In the genomic region with DNA sequence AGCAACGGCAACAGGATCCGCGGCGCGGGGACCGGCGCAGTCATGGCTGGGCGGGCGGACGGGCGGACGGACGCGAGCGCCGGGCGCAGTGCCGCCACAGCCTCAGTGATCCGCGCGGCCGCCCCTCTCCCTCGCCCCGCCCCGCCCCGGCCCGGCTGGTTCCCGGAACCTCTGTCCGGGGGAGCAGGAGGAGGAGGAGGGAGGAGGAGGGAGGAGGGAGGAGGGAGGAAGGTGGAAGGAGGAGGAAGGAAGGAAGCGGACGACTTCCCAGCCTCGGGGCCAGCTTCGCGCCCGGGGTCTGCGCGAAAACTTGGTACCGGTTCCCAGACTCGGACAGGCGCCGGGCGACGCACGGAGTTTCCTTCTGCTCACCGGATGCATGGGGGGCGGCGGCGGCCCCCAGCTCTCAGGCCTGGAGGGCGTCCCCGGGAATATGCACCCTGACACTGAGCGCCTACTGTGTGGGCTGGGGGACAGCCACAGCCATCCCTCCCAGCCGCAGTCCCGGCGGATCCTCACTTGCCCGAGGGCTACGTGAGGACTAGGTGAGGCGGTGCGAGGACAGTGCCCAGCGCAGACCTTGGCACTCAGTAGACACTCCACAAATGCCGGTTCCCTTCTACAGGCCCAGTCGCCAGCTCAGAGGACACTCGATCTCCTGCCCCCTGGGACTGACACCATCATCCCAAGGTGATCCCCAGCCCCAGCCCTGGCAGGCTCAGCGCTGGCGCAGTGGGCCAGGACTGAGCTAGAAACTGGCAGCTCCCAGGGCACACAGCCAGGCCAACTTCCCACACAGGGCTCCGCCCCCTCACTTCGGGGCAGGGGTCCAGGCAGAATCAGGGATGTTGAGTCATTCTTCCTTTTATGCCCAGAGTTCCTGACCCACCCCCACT, we compare ENCODE assay signal across 8 cellular contexts. TPM values are rescaled to one million over a fixed set of nuclear protein-coding genes. Genes with fewer than 3 reads are reported as not detected.
DNase-seq lines count a peak whose midpoint lies in the region; ATAC-seq, FAIRE-seq and TF ChIP-seq lines count a peak whose summit lies in the region.

A gene with protein sequence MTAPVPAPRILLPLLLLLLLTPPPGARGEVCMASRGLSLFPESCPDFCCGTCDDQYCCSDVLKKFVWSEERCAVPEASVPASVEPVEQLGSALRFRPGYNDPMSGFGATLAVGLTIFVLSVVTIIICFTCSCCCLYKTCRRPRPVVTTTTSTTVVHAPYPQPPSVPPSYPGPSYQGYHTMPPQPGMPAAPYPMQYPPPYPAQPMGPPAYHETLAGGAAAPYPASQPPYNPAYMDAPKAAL (minus strand): TSS at position 124 of the 896 bp plus-strand sequence. CDS start 80 bp downstream, at position 44.

- H4K20me1 ChIP-seq in SK-N-SH (ENCODE audit: insufficient read depth), result no peaks in the 10 kb centered on the region

- no peaks in the 10 kb centered on the region for H3K27me3 Mint-ChIP-seq in activated naive CD8-positive, alpha-beta T cell treated with anti-CD3 and anti-CD28 coated beads, Interleukin-2, amount 50 U/mL, for 24 hours

- WGBS in SK-N-SH (ENCODE audit: low lambda C conversion rate), result 9% methylated on average over 22 of the region's 66 CpGs
- 0 to 1% (median 1%) methylated on average over 54 to 65 of the region's 66 CpGs for WGBS in ovary, 3 donors

- H3F3A ChIP-seq in SK-N-SH (replicated peaks; ENCODE audit: insufficient read depth), result peaks cover 13% of the 10 kb centered on the region

- TF ChIP-seq POLR2A in H54 (IDR thresholded peaks at IDR 0.05; ENCODE audit: low read depth, low read length), result peak; percentile 81
- TF ChIP-seq POLR2A in ovary (IDR thresholded peaks at IDR 0.05), result peak; percentile 54

- H3K27me3 ChIP-seq in SK-N-SH (ENCODE audit: insufficient read depth) (no peaks in the 10 kb centered on the region), ovary (no peaks in the 10 kb centered on the region), upper lobe of right lung (no peaks in the 10 kb centered on the region)

- TF ChIP-seq CTCF in SK-N-SH (IDR thresholded peaks at IDR 0.05), result no peak
- TF ChIP-seq CTCF in ovary (IDR thresholded peaks at IDR 0.05), result no peak
- no peak for TF ChIP-seq CTCF in upper lobe of right lung (IDR thresholded peaks at IDR 0.05)

- DNase-seq in AG20443 (ENCODE audit: low spot score) (peak; percentile 90), H54 (ENCODE audit: insufficient read length, low spot score) (no peak), SK-N-SH (peak; percentile 83), Right ventricle myocardium inferior (ENCODE audit: missing footprints) (peak; percentile 92), ovary (peak; percentile 80 to 87 (median 85)), upper lobe of right lung (peak; percentile 89)
- peak; percentile 69 for DNase-seq in activated naive CD8-positive, alpha-beta T cell treated with anti-CD3 and anti-CD28 coated beads, Interleukin-2, amount 50 U/mL, for 24 hours

- H3K4me1 ChIP-seq in SK-N-SH (ENCODE audit: control insufficient read depth in 1 of 2, insufficient read depth in 2 of 2, low read depth in 1 of 2, low read length in 1 of 2) (peaks cover 14 to 43% of the 10 kb centered on the region in 2 experiments; a peak in 2 of 4 replicates), ovary (ENCODE audit: insufficient read depth) (peaks cover 13% of the 10 kb centered on the region), upper lobe of right lung (peaks cover 21% of the 10 kb centered on the region)

- no peak for TF ChIP-seq EP300 in SK-N-SH (IDR thresholded peaks at IDR 0.05; ENCODE audit: borderline replicate concordance in 1 of 2, low read depth in 1 of 2, low read length in 1 of 2)
- TF ChIP-seq EP300 in ovary (IDR thresholded peaks at IDR 0.05), result peak; percentile 40

- CTCF ChIA-PET in SK-N-SH (lab: Yijun Ruan, JAX), result interaction anchor here (1.6 to 3.3 kb wide), 4 partner anchors 32 to 69 kb away, joined by 6 to 14 read pairs (median 9); no protein-coding TSS in a partner anchor

- H3K36me3 Mint-ChIP-seq in activated naive CD8-positive, alpha-beta T cell treated with anti-CD3 and anti-CD28 coated beads, Interleukin-2, amount 50 U/mL, for 24 hours (ENCODE audit: low read depth), result peaks cover 5% of the 10 kb centered on the region

- no peak for TF ChIP-seq RAD21 in SK-N-SH (IDR thresholded peaks at IDR 0.05; ENCODE audit: low read length)

- H3K79me2 ChIP-seq in SK-N-SH (ENCODE audit: insufficient read depth), result 0 out of 2 replicates have a peak, but pooled peaks cover 3% of the 10 kb centered on the region

- ATAC-seq in activated naive CD8-positive, alpha-beta T cell treated with anti-CD3 and anti-CD28 coated beads, Interleukin-2, amount 50 U/mL, for 24 hours, result peak; percentile 49
- ATAC-seq in Right ventricle myocardium inferior, result peak; percentile 91
- ATAC-seq in upper lobe of right lung, result peak; percentile 89
- no peak for ATAC-seq in GM18858 (IDR thresholded peaks at IDR 0.05; ENCODE audit: unreplicated experiment)

- peak within 1 kb of the TSS; percentile 87 for H3K9ac ChIP-seq in SK-N-SH

- intact Hi-C loops in Right ventricle myocardium inferior (cut with DNase I) (loop anchor here (1.0 to 5.0 kb wide), 3 partner anchors 31 to 43 kb away; no protein-coding TSS in a partner anchor), ovary (cut with DNase I) (no loop called here), upper lobe of right lung (cut with DNase I) (no loop called here)

- no peak for FAIRE-seq in H54 (lab: Jason Lieb, UNC)

- H3K4me3 Mint-ChIP-seq in activated naive CD8-positive, alpha-beta T cell treated with anti-CD3 and anti-CD28 coated beads, Interleukin-2, amount 50 U/mL, for 24 hours, result peak within 1 kb of the TSS; percentile 77

- peak within 1 kb of the TSS; percentile 54 for H3K27ac Mint-ChIP-seq in activated naive CD8-positive, alpha-beta T cell treated with anti-CD3 and anti-CD28 coated beads, Interleukin-2, amount 50 U/mL, for 24 hours

- peaks cover 44% of the 10 kb centered on the region for H3K4me1 Mint-ChIP-seq in activated naive CD8-positive, alpha-beta T cell treated with anti-CD3 and anti-CD28 coated beads, Interleukin-2, amount 50 U/mL, for 24 hours

- no peaks in the 10 kb centered on the region for H3K9me3 Mint-ChIP-seq in activated naive CD8-positive, alpha-beta T cell treated with anti-CD3 and anti-CD28 coated beads, Interleukin-2, amount 50 U/mL, for 24 hours

- H3K9me3 ChIP-seq in SK-N-SH, result no peaks in the 10 kb centered on the region
- H3K9me3 ChIP-seq in ovary, result no peaks in the 10 kb centered on the region
- H3K9me3 ChIP-seq in upper lobe of right lung, result no peaks in the 10 kb centered on the region

- peak within 1 kb of the TSS; percentile 100 for H3K4me2 ChIP-seq in SK-N-SH

- H3K9me2 ChIP-seq in SK-N-SH, result no peaks in the 10 kb centered on the region

- peak within 1 kb of the TSS; percentile 48 to 81; a peak in 3 of 4 replicates for H3K27ac ChIP-seq in SK-N-SH (ENCODE audit: low read depth in 2 of 2, low read length in 1 of 2)
- peak within 1 kb of the TSS; percentile 84 to 90 for H3K27ac ChIP-seq in ovary
- peak within 1 kb of the TSS; percentile 91 for H3K27ac ChIP-seq in upper lobe of right lung

- H2AFZ ChIP-seq in SK-N-SH (ENCODE audit: low read depth), result peak within 1 kb of the TSS; percentile 92

- peak within 1 kb of the TSS; percentile 59 to 78 for H3K4me3 ChIP-seq in SK-N-SH (ENCODE audit: low read depth in 2 of 2, low read length in 1 of 2)
- H3K4me3 ChIP-seq in ovary, result peak within 1 kb of the TSS; percentile 66
- H3K4me3 ChIP-seq in upper lobe of right lung, result peak within 1 kb of the TSS; percentile 67

- POLR2A ChIA-PET in SK-N-SH (lab: Yijun Ruan, JAX), result interaction anchor here (1.0 to 2.4 kb wide), 4 partner anchors 15 to 39 kb away, joined by 3 to 9 read pairs (median 5); no protein-coding TSS in a partner anchor

- H3K36me3 ChIP-seq in SK-N-SH (replicated peaks in 1 of 2; ENCODE audit: control insufficient read depth in 1 of 2, insufficient read depth in 2 of 2, low read length in 1 of 2) (no peaks in the 10 kb centered on the region), ovary (no peaks in the 10 kb centered on the region), upper lobe of right lung (no peaks in the 10 kb centered on the region)

TF ChIP-seq in SK-N-SH, 30 proteins besides CTCF, POLR2A, EP300 and RAD21 (continues in another document):
- TF ChIP-seq MXI1 (IDR thresholded peaks at IDR 0.05; ENCODE audit: low read depth, low read length) (no peak), POLR2AphosphoS5 (IDR thresholded peaks at IDR 0.05; ENCODE audit: low read depth, low read length) (no peak), FOSL2 (IDR thresholded peaks at IDR 0.05; ENCODE audit: borderline replicate concordance, low read depth) (peak; percentile 6; the same call in 1 of the 2 replicates), SMC3 (IDR thresholded peaks at IDR 0.05; ENCODE audit: low read depth, low read length) (no peak), RFX5 (IDR thresholded peaks at IDR 0.05; ENCODE audit: low read length) (no peak), RCOR1 (IDR thresholded peaks at IDR 0.05; ENCODE audit: low read length) (no peak), GATA2 (CRISPR knock-in tag; IDR thresholded peaks at IDR 0.05) (no peak), FOXM1 (IDR thresholded peaks at IDR 0.05; ENCODE audit: low read depth) (no peak), FOXJ3 (CRISPR knock-in tag; IDR thresholded peaks at IDR 0.05) (no peak)
- TF ChIP-seq, protein P1, sequence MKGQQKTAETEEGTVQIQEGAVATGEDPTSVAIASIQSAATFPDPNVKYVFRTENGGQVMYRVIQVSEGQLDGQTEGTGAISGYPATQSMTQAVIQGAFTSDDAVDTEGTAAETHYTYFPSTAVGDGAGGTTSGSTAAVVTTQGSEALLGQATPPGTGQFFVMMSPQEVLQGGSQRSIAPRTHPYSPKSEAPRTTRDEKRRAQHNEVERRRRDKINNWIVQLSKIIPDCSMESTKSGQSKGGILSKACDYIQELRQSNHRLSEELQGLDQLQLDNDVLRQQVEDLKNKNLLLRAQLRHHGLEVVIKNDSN (IDR thresholded peaks at IDR 0.05; ENCODE audit: borderline replicate concordance, low read depth), result no peak
- TF ChIP-seq, protein P2, sequence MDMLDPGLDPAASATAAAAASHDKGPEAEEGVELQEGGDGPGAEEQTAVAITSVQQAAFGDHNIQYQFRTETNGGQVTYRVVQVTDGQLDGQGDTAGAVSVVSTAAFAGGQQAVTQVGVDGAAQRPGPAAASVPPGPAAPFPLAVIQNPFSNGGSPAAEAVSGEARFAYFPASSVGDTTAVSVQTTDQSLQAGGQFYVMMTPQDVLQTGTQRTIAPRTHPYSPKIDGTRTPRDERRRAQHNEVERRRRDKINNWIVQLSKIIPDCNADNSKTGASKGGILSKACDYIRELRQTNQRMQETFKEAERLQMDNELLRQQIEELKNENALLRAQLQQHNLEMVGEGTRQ (IDR thresholded peaks at IDR 0.05; ENCODE audit: borderline replicate concordance, low read depth, low read length), result no peak

RNA-seq across cellular contexts. Expression of the gene that starts here (rescaled TPM):
- polyA plus RNA-seq in SK-N-SH (2012; rRNA removed) (141 and 194 TPM in 2 replicates), ovary (100 to 1,000 TPM in 1 of 2 donors, 10 to 100 TPM in 1; 59.7 to 118 TPM)
- polyA plus RNA-seq in SK-N-SH (2012; cell fraction: cytosol; rRNA removed), result 121 and 166 TPM in 2 replicates
- polyA plus RNA-seq in SK-N-SH (2012; cell fraction: nucleus; rRNA removed), result 102 and 112 TPM in 2 replicates
- total RNA-seq in Right ventricle myocardium inferior (57.3 TPM), ovary (100 to 1,000 TPM in 5 of 7 donors, 10 to 100 TPM in 2; 62.5 to 150 (median 138) TPM), upper lobe of right lung (163 TPM)
